In the genomic region with DNA sequence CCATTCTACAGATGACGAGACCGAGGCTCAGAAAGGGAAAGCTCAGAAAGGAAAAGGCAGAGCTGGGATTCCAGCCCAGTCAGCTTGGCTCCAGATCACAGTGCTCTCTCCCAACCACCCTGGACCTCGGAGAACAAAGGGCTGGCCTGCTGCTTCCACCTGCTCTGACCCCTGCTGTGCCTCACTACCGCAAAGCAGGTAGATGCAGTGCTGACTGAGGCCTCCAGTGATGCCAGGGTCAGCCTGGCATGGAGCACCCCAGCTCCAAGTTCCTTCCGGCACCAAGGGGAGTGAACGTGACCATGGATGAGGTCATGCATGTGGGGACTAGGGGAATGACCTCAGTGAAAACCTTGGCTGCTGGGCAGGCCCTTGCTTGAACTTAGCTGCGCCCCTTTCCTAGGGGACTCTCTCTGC, we compare ENCODE assay signal across 1 cellular context.
TF ChIP-seq lines count a peak whose summit lies in the region.

No MANE protein-coding gene starts in this region.

TF ChIP-seq in HepG2, 621 proteins besides CTCF, POLR2A, EP300 and RAD21:
- TF ChIP-seq ZNF264 (CRISPR knock-in tag; IDR thresholded peaks at IDR 0.05) (no peak), ZNF687 (CRISPR knock-in tag; IDR thresholded peaks at IDR 0.05) (0 out of 2 replicates have a peak, but pooled peaks have one; percentile 29), NR2F6 (IDR thresholded peaks at IDR 0.05) (peak; percentile 5; the same call in 1 of the 2 replicates), NR2F6 (CRISPR knock-in tag; IDR thresholded peaks at IDR 0.05) (no peak), ZNF629 (CRISPR knock-in tag; conservative IDR thresholded peaks at IDR 0.05) (peak; percentile 89; the same call in 1 of the 2 replicates), ETV6 (CRISPR knock-in tag; conservative IDR thresholded peaks at IDR 0.05) (no peak), ZNF563 (CRISPR knock-in tag; IDR thresholded peaks at IDR 0.05) (peak; percentile 15; the same call in 1 of the 2 replicates), XRCC5 (optimal IDR thresholded peaks at IDR 0.05; ENCODE audit: low read length) (no peak), ZFP37 (CRISPR knock-in tag; IDR thresholded peaks at IDR 0.05; ENCODE audit: borderline replicate concordance) (no peak), SMAD1 (CRISPR knock-in tag; IDR thresholded peaks at IDR 0.05; ENCODE audit: borderline replicate concordance, low read depth) (no peak), GTF3A (CRISPR knock-in tag; conservative IDR thresholded peaks at IDR 0.05) (no peak), AGO2 (optimal IDR thresholded peaks at IDR 0.05; ENCODE audit: low read depth, low read length) (peak; percentile 57), ZNF577 (CRISPR knock-in tag; IDR thresholded peaks at IDR 0.05; ENCODE audit: borderline replicate concordance, low read depth) (no peak), ATF7 (IDR thresholded peaks at IDR 0.05) (peak; percentile 84), ATF7 (CRISPR knock-in tag; IDR thresholded peaks at IDR 0.05) (no peak)
- TF ChIP-seq, protein P1, sequence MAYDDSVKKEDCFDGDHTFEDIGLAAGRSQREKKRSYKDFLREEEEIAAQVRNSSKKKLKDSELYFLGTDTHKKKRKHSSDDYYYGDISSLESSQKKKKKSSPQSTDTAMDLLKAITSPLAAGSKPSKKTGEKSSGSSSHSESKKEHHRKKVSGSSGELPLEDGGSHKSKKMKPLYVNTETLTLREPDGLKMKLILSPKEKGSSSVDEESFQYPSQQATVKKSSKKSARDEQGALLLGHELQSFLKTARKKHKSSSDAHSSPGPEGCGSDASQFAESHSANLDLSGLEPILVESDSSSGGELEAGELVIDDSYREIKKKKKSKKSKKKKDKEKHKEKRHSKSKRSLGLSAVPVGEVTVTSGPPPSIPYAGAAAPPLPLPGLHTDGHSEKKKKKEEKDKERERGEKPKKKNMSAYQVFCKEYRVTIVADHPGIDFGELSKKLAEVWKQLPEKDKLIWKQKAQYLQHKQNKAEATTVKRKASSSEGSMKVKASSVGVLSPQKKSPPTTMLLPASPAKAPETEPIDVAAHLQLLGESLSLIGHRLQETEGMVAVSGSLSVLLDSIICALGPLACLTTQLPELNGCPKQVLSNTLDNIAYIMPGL (CRISPR knock-in tag; IDR thresholded peaks at IDR 0.05; ENCODE audit: borderline replicate concordance in 1 of 2, low read depth in 1 of 2): no peak
- TF ChIP-seq, protein P2, sequence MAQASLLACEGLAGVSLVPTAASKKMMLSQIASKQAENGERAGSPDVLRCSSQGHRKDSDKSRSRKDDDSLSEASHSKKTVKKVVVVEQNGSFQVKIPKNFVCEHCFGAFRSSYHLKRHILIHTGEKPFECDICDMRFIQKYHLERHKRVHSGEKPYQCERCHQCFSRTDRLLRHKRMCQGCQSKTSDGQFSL (CRISPR knock-in tag; IDR thresholded peaks at IDR 0.05): no peak
- TF ChIP-seq, protein P3, sequence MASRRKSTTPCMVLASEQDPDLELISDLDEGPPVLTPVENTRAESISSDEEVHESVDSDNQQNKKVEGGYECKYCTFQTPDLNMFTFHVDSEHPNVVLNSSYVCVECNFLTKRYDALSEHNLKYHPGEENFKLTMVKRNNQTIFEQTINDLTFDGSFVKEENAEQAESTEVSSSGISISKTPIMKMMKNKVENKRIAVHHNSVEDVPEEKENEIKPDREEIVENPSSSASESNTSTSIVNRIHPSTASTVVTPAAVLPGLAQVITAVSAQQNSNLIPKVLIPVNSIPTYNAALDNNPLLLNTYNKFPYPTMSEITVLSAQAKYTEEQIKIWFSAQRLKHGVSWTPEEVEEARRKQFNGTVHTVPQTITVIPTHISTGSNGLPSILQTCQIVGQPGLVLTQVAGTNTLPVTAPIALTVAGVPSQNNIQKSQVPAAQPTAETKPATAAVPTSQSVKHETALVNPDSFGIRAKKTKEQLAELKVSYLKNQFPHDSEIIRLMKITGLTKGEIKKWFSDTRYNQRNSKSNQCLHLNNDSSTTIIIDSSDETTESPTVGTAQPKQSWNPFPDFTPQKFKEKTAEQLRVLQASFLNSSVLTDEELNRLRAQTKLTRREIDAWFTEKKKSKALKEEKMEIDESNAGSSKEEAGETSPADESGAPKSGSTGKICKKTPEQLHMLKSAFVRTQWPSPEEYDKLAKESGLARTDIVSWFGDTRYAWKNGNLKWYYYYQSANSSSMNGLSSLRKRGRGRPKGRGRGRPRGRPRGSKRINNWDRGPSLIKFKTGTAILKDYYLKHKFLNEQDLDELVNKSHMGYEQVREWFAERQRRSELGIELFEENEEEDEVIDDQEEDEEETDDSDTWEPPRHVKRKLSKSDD (CRISPR knock-in tag; IDR thresholded peaks at IDR 0.05; ENCODE audit: low read depth): no peak
